Comparison of ENCODE assay signal across 21 cellular contexts in genomic region chr9:138009016-138009415, GRCh38.
"Had no signal": no experiment of that assay in that cellular context is flagged by ENCODE, and none has a peak within 500 bp of the region (broad histone marks: within the 10 kb centered on the region; RNA-seq: fewer than 3 reads in every experiment).

No MANE protein-coding gene starts in this region.

- H3K4me1 ChIP-seq: foreskin keratinocyte, stomach, suprapubic skin, transverse colon had no signal

- H3K36me3 Mint-ChIP-seq: stimulated activated memory B cell treated with anti-CD40 and anti-IgM and Interleukin-4, amounts not matched to agents 10 μg/mL and 1 μg/mL and 100 μg/mL, for 72 hours; T-cell had no signal

- H3K4me3 Mint-ChIP-seq: activated naive CD8-positive, alpha-beta T cell treated with anti-CD3 and anti-CD28 coated beads, Interleukin-2, amount 50 U/mL, for 24 hours; dendritic cell treated with granulocyte-macrophage colony-stimulating factor and Interleukin-4, amounts not matched to agents 40 ng/mL and 50 ng/mL, for 4 days; stimulated activated memory B cell treated with anti-CD40 and anti-IgM and Interleukin-4, amounts not matched to agents 10 μg/mL and 1 μg/mL and 100 μg/mL, for 72 hours; T-cell had no signal

- H3K36me3 ChIP-seq: cardiac muscle cell, stomach, suprapubic skin, transverse colon, WERI-Rb-1 had no signal

- DNase-seq: activated CD4-positive, alpha-beta T cell treated with anti-CD3 and anti-CD28 coated beads for 1 hour; activated CD4-positive, alpha-beta T cell treated with anti-CD3 and anti-CD28 coated beads, Interleukin-2, amount 50 U/mL, for 4 hours; activated gamma-delta T cell; activated naive CD4-positive, alpha-beta T cell treated with anti-CD3 and anti-CD28 coated beads, Interleukin-2, amount 50 U/mL, for 16 hours; activated naive CD8-positive, alpha-beta T cell treated with anti-CD3 and anti-CD28 coated beads, Interleukin-2, amount 50 U/mL, for 24 hours; effector CD4-positive, alpha-beta T cell; foreskin keratinocyte; hippocampal formation; mesenchymal stem cell; occipital lobe; small intestine; stimulated activated CD4-positive, alpha-beta T cell treated with anti-CD3 and anti-CD28 coated beads, Interleukin-15, amount 100 ng/mL, for 24 hours; transverse colon; WERI-Rb-1 had no signal

- ATAC-seq: activated naive CD8-positive, alpha-beta T cell treated with anti-CD3 and anti-CD28 coated beads, Interleukin-2, amount 50 U/mL, for 24 hours; foreskin keratinocyte; sciatic nerve; T-cell had no signal

- H3K27ac ChIP-seq: cardiac muscle cell, foreskin keratinocyte, stomach, suprapubic skin, transverse colon, WERI-Rb-1 had no signal

- H3K4me3 ChIP-seq: cardiac muscle cell, stomach, suprapubic skin, transverse colon had no signal

- H3K27ac Mint-ChIP-seq: activated naive CD8-positive, alpha-beta T cell treated with anti-CD3 and anti-CD28 coated beads, Interleukin-2, amount 50 U/mL, for 24 hours; dendritic cell treated with granulocyte-macrophage colony-stimulating factor and Interleukin-4, amounts not matched to agents 40 ng/mL and 50 ng/mL, for 4 days; stimulated activated memory B cell treated with anti-CD40 and anti-IgM and Interleukin-4, amounts not matched to agents 10 μg/mL and 1 μg/mL and 100 μg/mL, for 72 hours; T-cell had no signal

- H3K9me3 ChIP-seq: stomach, suprapubic skin, transverse colon had no signal

- H3K27me3 ChIP-seq: cardiac muscle cell, foreskin keratinocyte, suprapubic skin, transverse colon had no signal

- H3K9me3 Mint-ChIP-seq: activated naive CD8-positive, alpha-beta T cell treated with anti-CD3 and anti-CD28 coated beads, Interleukin-2, amount 50 U/mL, for 24 hours; dendritic cell treated with granulocyte-macrophage colony-stimulating factor and Interleukin-4, amounts not matched to agents 40 ng/mL and 50 ng/mL, for 4 days; stimulated activated memory B cell treated with anti-CD40 and anti-IgM and Interleukin-4, amounts not matched to agents 10 μg/mL and 1 μg/mL and 100 μg/mL, for 72 hours; T-cell had no signal

- H3K4me1 Mint-ChIP-seq: activated naive CD8-positive, alpha-beta T cell treated with anti-CD3 and anti-CD28 coated beads, Interleukin-2, amount 50 U/mL, for 24 hours; stimulated activated memory B cell treated with anti-CD40 and anti-IgM and Interleukin-4, amounts not matched to agents 10 μg/mL and 1 μg/mL and 100 μg/mL, for 72 hours; T-cell had no signal
